ENCODE assay signal across 8 cellular contexts in the genomic region with DNA sequence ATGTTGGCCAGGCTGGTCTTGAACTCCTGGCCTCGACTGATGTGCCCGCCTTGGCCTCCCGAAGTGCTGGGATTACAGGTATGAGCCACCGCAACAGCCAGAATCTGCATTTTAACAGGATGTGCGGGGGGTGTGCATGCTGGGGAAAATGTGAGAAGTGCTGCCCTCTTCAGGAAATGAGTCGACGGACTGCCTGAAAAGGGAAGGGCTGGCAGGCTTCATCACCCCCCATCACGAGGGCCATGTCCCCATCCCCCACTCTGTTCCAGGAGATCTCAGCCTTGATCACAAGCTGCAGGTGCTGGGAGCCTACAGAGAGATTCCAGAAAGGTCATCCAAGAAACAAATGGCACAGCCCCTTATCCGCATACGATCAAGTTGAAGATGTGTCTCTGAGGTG.
DNase-seq lines count a peak whose midpoint lies in the region; ATAC-seq and TF ChIP-seq lines count a peak whose summit lies in the region.

No MANE protein-coding gene starts in this region.

- CTCF ChIA-PET in Panc1 (lab: Charles Lee): interaction anchor here (0.7 to 1.0 kb wide), 3 partner anchors 43 to 77 kb away, joined by 3 to 4 read pairs (median 3); no protein-coding TSS in a partner anchor

- intact Hi-C loops in Panc1 (cut with micrococcal nuclease; ENCODE audit: unreplicated experiment): no loop called here

- H3K4me1 ChIP-seq in Panc1 (ENCODE audit: control insufficient read depth, insufficient read depth, low read length): no peaks in the 10 kb centered on the region

- BruUV-seq in Panc1 (replicated peaks; lab: Mats Ljungman, UMichigan): no TSS peak

- no peaks in the 10 kb centered on the region for H3K9me3 ChIP-seq in Panc1 (ENCODE audit: control insufficient read depth, insufficient read depth, low read depth, low read length)

- H3K36me3 ChIP-seq in Panc1 (ENCODE audit: control insufficient read depth, insufficient read depth, low read length): no peaks in the 10 kb centered on the region

- ATAC-seq in Panc1: peak; percentile 78
- no peak for ATAC-seq in HG03457 (IDR thresholded peaks at IDR 0.05; ENCODE audit: unreplicated experiment)
- ATAC-seq in HG03045 (IDR thresholded peaks at IDR 0.05; ENCODE audit: unreplicated experiment): no peak

- in situ Hi-C loops in Panc1 (cut with HindIII; ENCODE audit: low pct_unique_long_range_greater_than_20kb, low sequenced_read_pairs): no loop called here

- POLR2A ChIA-PET in Panc1 (lab: Charles Lee): no interaction called here

- TF ChIP-seq CTCF in AG10803 (conservative IDR thresholded peaks at IDR 0.05; ENCODE audit: low read length): peak; percentile 24
- peak; percentile 42 for TF ChIP-seq CTCF in GM12873 (IDR thresholded peaks at IDR 0.05; ENCODE audit: insufficient read depth, low read depth, low read length, missing control alignments)
- TF ChIP-seq CTCF in Panc1 (IDR thresholded peaks at IDR 0.05): peak; percentile 74

- DNase-seq in AG10803 (ENCODE audit: low read depth) (no peak), Panc1 (ENCODE audit: low read depth, low spot score) (no peak), germinal center (ENCODE audit: low spot score) (peak; percentile 36), dedifferentiated amniotic fluid mesenchymal stem cell (ENCODE audit: extremely low spot score) (no peak), NCI-H2171 treated with DMSO at 0.1 percent for 48 hours (lab: John Stamatoyannopoulos, UW) (no peak)

- no peak overlapping the region for H3K27ac ChIP-seq in Panc1 (ENCODE audit: low read length)

- peaks cover 29% of the 10 kb centered on the region for H3K27me3 ChIP-seq in Panc1 (ENCODE audit: control insufficient read depth, insufficient read depth, low read length)

- H3K4me3 ChIP-seq in AG10803 (ENCODE audit: low read length): no peak overlapping the region
- H3K4me3 ChIP-seq in Panc1 (ENCODE audit: low read depth in 2 of 2, low read length in 2 of 2): no peak overlapping the region

Comparison
In these comparisons a context has a peak if more than half of its experiments do, and no peak if none do; other contexts are left out.
1. CTCF ChIP-seq: peak in every context shown above with its lines; median percentile 74 in Panc1; 42 in GM12873; 24 in AG10803.